9 cellular contexts compared by ENCODE assay signal in genomic region chr1:61301824-61302652, GRCh38.
A peak's percentile ranks its signal among the peaks of the same experiment; 100 is the strongest.
DNase-seq lines count a peak whose midpoint lies in the region; ATAC-seq and TF ChIP-seq lines count a peak whose summit lies in the region.
"Had no signal": no experiment of that assay in that cellular context is flagged by ENCODE, and none has a peak within 500 bp of the region (broad histone marks: within the 10 kb centered on the region; RNA-seq: fewer than 3 reads in every experiment).

No MANE protein-coding gene starts in this region.

- no peaks in the 10 kb centered on the region for H3K36me3 Mint-ChIP-seq in activated naive CD4-positive, alpha-beta T cell treated with anti-CD3 and anti-CD28 coated beads, Interleukin-2, amount 50 U/mL, for 24 hours
- peaks cover 13% of the 10 kb centered on the region for H3K36me3 Mint-ChIP-seq in activated CD4-positive, alpha-beta memory T cell treated with anti-CD3 and anti-CD28 coated beads, Interleukin-2, amount 10 ng/mL, durations not matched to agents 7 days and 5 days (ENCODE audit: low read depth)

- H3K27ac ChIP-seq in right cardiac atrium (ENCODE audit: low read length) (peak overlapping the region; percentile 75), transverse colon (peak overlapping the region; percentile 22 to 41 (median 35))

- CTCF ChIA-PET in activated CD4-positive, alpha-beta memory T cell treated with anti-CD3 and anti-CD28 coated beads, Interleukin-2, amount 10 ng/mL, durations not matched to agents 7 days and 5 days (lab: Charles Lee) = interaction anchor here (1.0 kb wide), 1 partner anchor 21 kb away, joined by 3 read pairs; no protein-coding TSS in a partner anchor

- ATAC-seq in right cardiac atrium = peak; percentile 73 to 75

- POLR2A ChIA-PET in activated CD4-positive, alpha-beta memory T cell treated with anti-CD3 and anti-CD28 coated beads, Interleukin-2, amount 10 ng/mL, durations not matched to agents 7 days and 5 days (lab: Charles Lee) = interaction anchor here (0.7 to 2.0 kb wide), 6 partner anchors 10 to 252 kb away, joined by 3 to 7 read pairs (median 4); no protein-coding TSS in a partner anchor

- H3K4me3 ChIP-seq in right cardiac atrium (ENCODE audit: low read length) (no peak overlapping the region), transverse colon (no peak overlapping the region), HAP-1 (no peak overlapping the region)

- DNase-seq in activated naive CD4-positive, alpha-beta T cell (lab: John Stamatoyannopoulos, UW) = no peak
- no peak for DNase-seq in activated CD4-positive, alpha-beta memory T cell treated with anti-CD3 and anti-CD28 coated beads, Interleukin-2, amount 10 ng/mL, durations not matched to agents 7 days and 5 days
- DNase-seq in right cardiac atrium (no peak), transverse colon (no peak), HAP-1 (ENCODE audit: low spot score in 2 of 2) (no peak), cerebellum (ENCODE audit: low spot score) (no peak), NK-92 (lab: John Stamatoyannopoulos, UW; ENCODE audit: unreplicated experiment) (no peak)
- DNase-seq: activated CD4-positive, alpha-beta T cell treated with anti-CD3 and anti-CD28 coated beads for 4 hours had no signal

- H3K36me3 ChIP-seq in transverse colon (no peaks in the 10 kb centered on the region), HAP-1 (replicated peaks) (no peaks in the 10 kb centered on the region)

- no peaks in the 10 kb centered on the region for H3K9me3 ChIP-seq in right cardiac atrium (ENCODE audit: control insufficient read depth, low read length)
- no peaks in the 10 kb centered on the region for H3K9me3 ChIP-seq in transverse colon
- H3K9me3 ChIP-seq in HAP-1 = no peaks in the 10 kb centered on the region

- no peak overlapping the region for H3K4me3 Mint-ChIP-seq in activated naive CD4-positive, alpha-beta T cell treated with anti-CD3 and anti-CD28 coated beads, Interleukin-2, amount 50 U/mL, for 24 hours
- no peak overlapping the region for H3K4me3 Mint-ChIP-seq in activated CD4-positive, alpha-beta memory T cell treated with anti-CD3 and anti-CD28 coated beads, Interleukin-2, amount 10 ng/mL, durations not matched to agents 7 days and 5 days

- H3K4me1 Mint-ChIP-seq in activated naive CD4-positive, alpha-beta T cell treated with anti-CD3 and anti-CD28 coated beads, Interleukin-2, amount 50 U/mL, for 24 hours = peaks cover 6% of the 10 kb centered on the region
- peaks cover 28% of the 10 kb centered on the region for H3K4me1 Mint-ChIP-seq in activated CD4-positive, alpha-beta memory T cell treated with anti-CD3 and anti-CD28 coated beads, Interleukin-2, amount 10 ng/mL, durations not matched to agents 7 days and 5 days

- TF ChIP-seq POLR2A in transverse colon (IDR thresholded peaks at IDR 0.05) = no peak

- intact Hi-C loops in right cardiac atrium (cut with DNase I) (no loop called here), transverse colon (cut with DNase I; ENCODE audit: low total_unique reads) (no loop called here)

- H3K27ac Mint-ChIP-seq in activated naive CD4-positive, alpha-beta T cell treated with anti-CD3 and anti-CD28 coated beads, Interleukin-2, amount 50 U/mL, for 24 hours = peak overlapping the region; percentile 52
- peak overlapping the region; percentile 73 for H3K27ac Mint-ChIP-seq in activated CD4-positive, alpha-beta memory T cell treated with anti-CD3 and anti-CD28 coated beads, Interleukin-2, amount 10 ng/mL, durations not matched to agents 7 days and 5 days

- no peak for TF ChIP-seq CTCF in transverse colon (IDR thresholded peaks at IDR 0.05)

- H3K27me3 Mint-ChIP-seq in activated naive CD4-positive, alpha-beta T cell treated with anti-CD3 and anti-CD28 coated beads, Interleukin-2, amount 50 U/mL, for 24 hours = no peaks in the 10 kb centered on the region
- no peaks in the 10 kb centered on the region for H3K27me3 Mint-ChIP-seq in activated CD4-positive, alpha-beta memory T cell treated with anti-CD3 and anti-CD28 coated beads, Interleukin-2, amount 10 ng/mL, durations not matched to agents 7 days and 5 days

- no peak for TF ChIP-seq EP300 in transverse colon (IDR thresholded peaks at IDR 0.05; ENCODE audit: low read depth)

- WGBS in right cardiac atrium = 40% methylated on average over 4 of the region's 4 CpGs
- 57 to 70% methylated on average over 3 to 4 of the region's 4 CpGs for WGBS in transverse colon (ENCODE audit: low coverage in 1 of 2), 2 donors

- H3K4me1 ChIP-seq in right cardiac atrium (ENCODE audit: control insufficient read depth, insufficient read depth, low read length) (peaks cover 5% of the 10 kb centered on the region), transverse colon (peaks cover 0 to 22% (median 10%) of the 10 kb centered on the region in 4 donors), HAP-1 (peaks cover 13% of the 10 kb centered on the region)

- in situ Hi-C loops in transverse colon (cut with MboI; ENCODE audit: low pct_ligation_motif_present in 1 of 4, low pct_unique_long_range_greater_than_20kb in 1 of 4, low sequenced_read_pairs in 3 of 4) (no loop called here), HAP-1 (cut with MboI; ENCODE audit: low sequenced_read_pairs) (no loop called here)

- H3K9me3 Mint-ChIP-seq in activated naive CD4-positive, alpha-beta T cell treated with anti-CD3 and anti-CD28 coated beads, Interleukin-2, amount 50 U/mL, for 24 hours = no peaks in the 10 kb centered on the region
- H3K9me3 Mint-ChIP-seq in activated CD4-positive, alpha-beta memory T cell treated with anti-CD3 and anti-CD28 coated beads, Interleukin-2, amount 10 ng/mL, durations not matched to agents 7 days and 5 days = peaks cover 10% of the 10 kb centered on the region

- H3K27me3 ChIP-seq in right cardiac atrium (ENCODE audit: control insufficient read depth, insufficient read depth) = no peaks in the 10 kb centered on the region
- H3K27me3 ChIP-seq in transverse colon = no peaks in the 10 kb centered on the region
- 0 out of 2 replicates have a peak, but pooled peaks cover 2% of the 10 kb centered on the region for H3K27me3 ChIP-seq in HAP-1 (ENCODE audit: low read depth)
